In genomic region chr1:202578565-202578964, GRCh38 we compare ENCODE assay signal across 12 cellular contexts.
DNase-seq lines count a peak whose midpoint lies in the region; ATAC-seq, FAIRE-seq and TF ChIP-seq lines count a peak whose summit lies in the region.
"Had no signal": no experiment of that assay in that cellular context is flagged by ENCODE, and none has a peak within 500 bp of the region (broad histone marks: within the 10 kb centered on the region; RNA-seq: fewer than 3 reads in every experiment).

No MANE protein-coding gene starts in this region.

- no peak overlapping the region for H3K27ac Mint-ChIP-seq in CD8-positive, alpha-beta T cell
- H3K27ac Mint-ChIP-seq: activated B cell treated with CpG ODN at 0.5 μM for 24 hours; activated T-helper 1 cell treated with anti-CD3 and anti-CD28 coated beads, Interleukin-12 subunit alpha, Interleukin-12 subunit beta, Interleukin-2, Interleukin-4 antibody, amounts not matched to agents 30 ng/mL and 10 ng/mL and 1 ng/mL, durations not matched to agents 14 hours and 24 hours and 36 hours had no signal

- H3K36me3 ChIP-seq in HEK293 (ENCODE audit: control insufficient read depth in 2 of 2, insufficient read depth in 1 of 2, low read length in 2 of 2) (peaks cover 0 to 7% of the 10 kb centered on the region in 2 experiments; a peak in 1 of 3 replicates), ascending aorta (peaks cover 50 to 60% of the 10 kb centered on the region in 2 donors), skeletal muscle tissue (ENCODE audit: control insufficient read depth in 3 of 3, insufficient read depth in 3 of 3, low read length in 3 of 3) (peaks cover 20 to 36% (median 22%) of the 10 kb centered on the region in 3 donors)
- no peaks in the 10 kb centered on the region for H3K36me3 ChIP-seq in CD8-positive, alpha-beta T cell (ENCODE audit: insufficient read depth, low read length)

- H3K27me3 ChIP-seq in ascending aorta (no peaks in the 10 kb centered on the region), right cardiac atrium (ENCODE audit: control insufficient read depth, insufficient read depth) (no peaks in the 10 kb centered on the region), skeletal muscle tissue (ENCODE audit: control insufficient read depth in 3 of 3, insufficient read depth in 3 of 3, low read length in 3 of 3) (no peaks in the 10 kb centered on the region)
- no peaks in the 10 kb centered on the region for H3K27me3 ChIP-seq in CD8-positive, alpha-beta T cell (ENCODE audit: insufficient read depth, low read length)
- H3K27me3 ChIP-seq: BLaER1 had no signal

- H3K4me1 Mint-ChIP-seq in CD8-positive, alpha-beta T cell (ENCODE audit: low read depth) = no peaks in the 10 kb centered on the region
- H3K4me1 Mint-ChIP-seq: activated B cell treated with CpG ODN at 0.5 μM for 24 hours had no signal

- H3K27me3 Mint-ChIP-seq in CD8-positive, alpha-beta T cell (ENCODE audit: low read depth) = no peaks in the 10 kb centered on the region
- H3K27me3 Mint-ChIP-seq: activated B cell treated with CpG ODN at 0.5 μM for 24 hours had no signal

- TF ChIP-seq CTCF in HEK293 (tag by site-specific recombination; IDR thresholded peaks at IDR 0.05) = no peak
- TF ChIP-seq CTCF in ascending aorta (IDR thresholded peaks at IDR 0.05) = no peak
- TF ChIP-seq CTCF in CD8-positive, alpha-beta T cell (IDR thresholded peaks at IDR 0.05) = no peak

- CTCF ChIA-PET in HEK293 (lab: Yijun Ruan, JAX) = interaction anchor here (0.7 to 1.6 kb wide), 10 partner anchors 8 to 597 kb away, joined by 3 to 7 read pairs (median 5); no protein-coding TSS in a partner anchor
- CTCF ChIA-PET in CD8-positive, alpha-beta T cell (lab: Charles Lee) = interaction anchor here (1.0 kb wide), 1 partner anchor 14 kb away, joined by 3 read pairs; no protein-coding TSS in a partner anchor

- intact Hi-C loops in ascending aorta (cut with DNase I) = no loop called here
- intact Hi-C loops in right cardiac atrium (cut with DNase I) = no loop called here
- intact Hi-C loops in CD8-positive, alpha-beta T cell (cut with DNase I, micrococcal nuclease) = no loop called here

- H3K27ac ChIP-seq in HEK293 (ENCODE audit: extremely low read depth, low read depth, low read length) (no peak overlapping the region), ascending aorta (peak overlapping the region; percentile 36 to 55), right cardiac atrium (ENCODE audit: low read length) (peak overlapping the region; percentile 30), skeletal muscle tissue (ENCODE audit: low read depth, low read length) (peak overlapping the region; percentile 38)
- no peak overlapping the region for H3K27ac ChIP-seq in CD8-positive, alpha-beta T cell (ENCODE audit: low read depth, low read length)
- H3K27ac ChIP-seq: BLaER1 had no signal

- H3K4me3 ChIP-seq in HEK293 (ENCODE audit: low read depth, low read length) (no peak overlapping the region), ascending aorta (no peak overlapping the region), right cardiac atrium (ENCODE audit: low read length) (no peak overlapping the region), skeletal muscle tissue (ENCODE audit: low read length in 3 of 3) (no peak overlapping the region)
- no peak overlapping the region for H3K4me3 ChIP-seq in CD8-positive, alpha-beta T cell (ENCODE audit: low read depth, low read length)
- H3K4me3 ChIP-seq: BLaER1 had no signal

- no peak for FAIRE-seq in urothelium cell line (lab: Jason Lieb, UNC)

- DNase-seq in ascending aorta (ENCODE audit: low spot score in 2 of 2) (no peak), right cardiac atrium (no peak), urothelium cell line (ENCODE audit: low spot score) (no peak)
- DNase-seq in CD8-positive, alpha-beta T cell = no peak
- DNase-seq in stimulated activated naive CD4-positive, alpha-beta T cell (lab: John Stamatoyannopoulos, UW) = no peak
- DNase-seq: activated B cell treated with CpG ODN at 0.5 μM for 24 hours, KBM-7 had no signal

- no peak overlapping the region for H3K4me3 Mint-ChIP-seq in CD8-positive, alpha-beta T cell
- H3K4me3 Mint-ChIP-seq: activated B cell treated with CpG ODN at 0.5 μM for 24 hours; activated T-helper 1 cell treated with anti-CD3 and anti-CD28 coated beads, Interleukin-12 subunit alpha, Interleukin-12 subunit beta, Interleukin-2, Interleukin-4 antibody, amounts not matched to agents 30 ng/mL and 10 ng/mL and 1 ng/mL, durations not matched to agents 14 hours and 24 hours and 36 hours had no signal

- POLR2A ChIA-PET in HEK293 (lab: Yijun Ruan, JAX) = no interaction called here
- POLR2A ChIA-PET in CD8-positive, alpha-beta T cell (lab: Charles Lee) = interaction anchor here (0.9 to 1.0 kb wide), 2 partner anchors 8 to 28 kb away, joined by 3 to 4 read pairs; no protein-coding TSS in a partner anchor

- peaks cover 45% of the 10 kb centered on the region for H3K36me3 Mint-ChIP-seq in CD8-positive, alpha-beta T cell

- peaks cover 8% of the 10 kb centered on the region for H3K4me1 ChIP-seq in HEK293 (ENCODE audit: control insufficient read depth, insufficient read depth, low read length)
- peaks cover 14 to 51% of the 10 kb centered on the region in 2 donors for H3K4me1 ChIP-seq in ascending aorta
- H3K4me1 ChIP-seq in right cardiac atrium (ENCODE audit: control insufficient read depth, insufficient read depth, low read length) = peaks cover 18% of the 10 kb centered on the region
- H3K4me1 ChIP-seq in skeletal muscle tissue (ENCODE audit: control insufficient read depth in 3 of 3, insufficient read depth in 3 of 3, low read length in 3 of 3) = peaks cover 34 to 50% (median 49%) of the 10 kb centered on the region in 3 donors
- no peaks in the 10 kb centered on the region for H3K4me1 ChIP-seq in CD8-positive, alpha-beta T cell (ENCODE audit: insufficient read depth, low read length)

- 50% methylated on average over 6 of the region's 6 CpGs for WGBS in right cardiac atrium

- H3K9me3 Mint-ChIP-seq in CD8-positive, alpha-beta T cell = no peaks in the 10 kb centered on the region
- H3K9me3 Mint-ChIP-seq: activated B cell treated with CpG ODN at 0.5 μM for 24 hours; activated T-helper 1 cell treated with anti-CD3 and anti-CD28 coated beads, Interleukin-12 subunit alpha, Interleukin-12 subunit beta, Interleukin-2, Interleukin-4 antibody, amounts not matched to agents 30 ng/mL and 10 ng/mL and 1 ng/mL, durations not matched to agents 14 hours and 24 hours and 36 hours had no signal

- no peak overlapping the region for H3K9ac ChIP-seq in skeletal muscle tissue (ENCODE audit: low read depth in 1 of 3, low read length in 3 of 3)
- H3K9ac ChIP-seq: BLaER1 had no signal

- no peak for ATAC-seq in right cardiac atrium
- no peak for ATAC-seq in CD8-positive, alpha-beta T cell
- ATAC-seq in GM21576 (IDR thresholded peaks at IDR 0.05; ENCODE audit: unreplicated experiment) = no peak

- no peaks in the 10 kb centered on the region for H3K9me3 ChIP-seq in HEK293 (ENCODE audit: control insufficient read depth, insufficient read depth, low read depth, low read length)
- no peaks in the 10 kb centered on the region for H3K9me3 ChIP-seq in ascending aorta
- no peaks in the 10 kb centered on the region for H3K9me3 ChIP-seq in right cardiac atrium (ENCODE audit: control insufficient read depth, low read length)
- no peaks in the 10 kb centered on the region for H3K9me3 ChIP-seq in skeletal muscle tissue (ENCODE audit: control insufficient read depth in 3 of 3, low read length in 3 of 3)
- no peaks in the 10 kb centered on the region for H3K9me3 ChIP-seq in CD8-positive, alpha-beta T cell (ENCODE audit: low read length)
- H3K9me3 ChIP-seq: BLaER1 had no signal

TF ChIP-seq in HEK293, 187 proteins besides CTCF, POLR2A, EP300 and RAD21:
- peak; percentile 85 for TF ChIP-seq GLIS1 (tag by site-specific recombination; IDR thresholded peaks at IDR 0.05)
- TF ChIP-seq HOXA7 (CRISPR knock-in tag; IDR thresholded peaks at IDR 0.05; ENCODE audit: borderline replicate concordance) = no peak

Comparison
In these comparisons a context has a peak if more than half of its experiments do, and no peak if none do; other contexts are left out.
1. H3K27ac ChIP-seq: peak in ascending aorta (2 of 2), right cardiac atrium (single experiment) and skeletal muscle tissue (single experiment); none in HEK293 (single experiment) and CD8-positive, alpha-beta T cell (single experiment).